9 cellular contexts compared by ENCODE assay signal in the genomic region with DNA sequence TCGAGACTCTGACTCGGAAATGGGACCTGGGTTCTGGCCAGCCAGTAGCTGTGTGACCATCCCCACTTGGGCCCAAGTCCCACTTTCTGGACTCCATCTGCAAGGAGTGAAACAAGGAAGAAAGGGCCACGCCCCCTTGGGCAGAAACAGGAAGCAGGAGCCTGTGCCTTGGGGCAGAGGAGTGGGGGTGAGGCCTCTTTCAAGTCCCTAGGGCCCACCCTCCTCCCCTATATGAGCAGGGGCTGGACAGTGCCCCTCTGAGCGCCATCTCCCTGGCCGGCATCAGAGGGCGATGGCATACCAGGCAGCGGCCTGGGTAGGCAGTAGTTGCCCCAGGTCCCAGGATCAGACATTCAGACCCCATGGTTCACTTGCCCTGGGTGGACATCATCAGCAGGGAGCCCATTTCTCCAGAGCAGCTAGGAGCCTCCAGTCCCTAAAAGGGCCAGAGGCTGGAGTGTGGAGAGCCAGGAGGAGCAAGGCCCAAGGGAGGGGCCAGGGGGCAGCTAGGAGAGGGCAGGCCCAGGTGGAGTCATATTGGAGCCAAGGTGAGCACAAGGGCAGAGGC. TPM values are rescaled to one million over a fixed set of nuclear protein-coding genes. Genes with fewer than 3 reads are reported as not detected.
DNase-seq lines count a peak whose midpoint lies in the region; ATAC-seq and TF ChIP-seq lines count a peak whose summit lies in the region.
"Had no signal": no experiment of that assay in that cellular context is flagged by ENCODE, and none has a peak within 500 bp of the region (broad histone marks: within the 10 kb centered on the region; RNA-seq: fewer than 3 reads in every experiment).

No MANE protein-coding gene starts in this region.

- H3K36me3 ChIP-seq in HUES48 (ENCODE audit: control insufficient read depth, insufficient read depth, low read length): peaks cover 43% of the 10 kb centered on the region
- peaks cover 0 to 8% of the 10 kb centered on the region in 2 donors for H3K36me3 ChIP-seq in body of pancreas (replicated peaks in 1 of 2; ENCODE audit: insufficient read depth in 1 of 2, low read depth in 2 of 2)
- H3K36me3 ChIP-seq in left lung: peaks cover 0 to 22% of the 10 kb centered on the region in 2 donors
- peaks cover 0 to 22% (median 0%) of the 10 kb centered on the region in 3 donors for H3K36me3 ChIP-seq in tibial nerve
- H3K36me3 ChIP-seq in MM.1S (replicated peaks; ENCODE audit: insufficient read depth, low read length): no peaks in the 10 kb centered on the region

- 70 to 73% methylated on average over 2 to 6 of the region's 7 CpGs for WGBS in body of pancreas, 2 donors
- 29 to 54% methylated on average over 2 to 7 of the region's 7 CpGs for WGBS in tibial nerve, 2 donors

- in situ Hi-C loops in GM13976 (cut with MboI; ENCODE audit: low sequenced_read_pairs, unreplicated experiment): no loop called here

- H3K9ac ChIP-seq in HUES48 (ENCODE audit: low read depth, low read length) (peak overlapping the region; percentile 4; the same call in 1 of the 2 replicates), MM.1S (ENCODE audit: low read length) (no peak overlapping the region)

- DNase-seq in body of pancreas (peak in 2 of 4 donors; percentile 55 to 67), left lung (peak in 1 of 2 donors; percentile 60), tibial nerve (ENCODE audit: low spot score in 2 of 2) (peak in 1 of 2 donors; percentile 47), GM13976 (ENCODE audit: low spot score) (no peak), MM.1S (no peak)
- DNase-seq: stimulated activated CD4-positive, alpha-beta T cell treated with anti-CD3 and anti-CD28 coated beads, Interleukin-4, amount 100 ng/mL, for 24 hours had no signal

- TF ChIP-seq POLR2A in body of pancreas (IDR thresholded peaks at IDR 0.05) (no peak), tibial nerve (IDR thresholded peaks at IDR 0.05) (no peak)

- H3F3A ChIP-seq in MM.1S (ENCODE audit: insufficient read depth, low read length): no peaks in the 10 kb centered on the region

- TF ChIP-seq EP300 in tibial nerve (IDR thresholded peaks at IDR 0.05): no peak

- no peaks in the 10 kb centered on the region for H3K79me2 ChIP-seq in MM.1S (ENCODE audit: low read length)

- intact Hi-C loops in body of pancreas (cut with DNase I) (no loop called here), left lung (cut with DNase I) (no loop called here)

- no peaks in the 10 kb centered on the region for H4K20me1 ChIP-seq in MM.1S (ENCODE audit: insufficient read depth, low read length)

- H3K4me1 ChIP-seq in HUES48 (ENCODE audit: control insufficient read depth, insufficient read depth, low read length): peaks cover 28% of the 10 kb centered on the region
- peaks cover 74% of the 10 kb centered on the region for H3K4me1 ChIP-seq in body of pancreas
- peaks cover 38 to 69% of the 10 kb centered on the region in 2 donors for H3K4me1 ChIP-seq in left lung
- peaks cover 6 to 98% (median 62%) of the 10 kb centered on the region in 4 donors for H3K4me1 ChIP-seq in tibial nerve
- no peaks in the 10 kb centered on the region for H3K4me1 ChIP-seq in MM.1S (ENCODE audit: low read length)

- no peak overlapping the region for H3K4me2 ChIP-seq in MM.1S (ENCODE audit: low read depth, low read length)

- no peaks in the 10 kb centered on the region for H3K9me2 ChIP-seq in MM.1S (replicated peaks; ENCODE audit: insufficient read depth, low read length)

- H3K4me3 ChIP-seq in HUES48 (ENCODE audit: low read depth, low read length) (no peak overlapping the region), body of pancreas (no peak overlapping the region), left lung (no peak overlapping the region), tibial nerve (no peak overlapping the region), MM.1S (ENCODE audit: low read length) (no peak overlapping the region)

- H3K27me3 ChIP-seq in HUES48 (ENCODE audit: control insufficient read depth, insufficient read depth, low read length) (no peaks in the 10 kb centered on the region), body of pancreas (no peaks in the 10 kb centered on the region), left lung (peaks cover 0 to 22% of the 10 kb centered on the region in 2 donors), tibial nerve (no peaks in the 10 kb centered on the region), MM.1S (replicated peaks; ENCODE audit: insufficient read depth, low read length) (no peaks in the 10 kb centered on the region)

- no peak overlapping the region for H2AFZ ChIP-seq in MM.1S (ENCODE audit: low read length)

- peak overlapping the region; percentile 91 for H3K27ac ChIP-seq in HUES48 (ENCODE audit: low read depth, low read length)
- peak overlapping the region; percentile 79 to 99 (median 99) for H3K27ac ChIP-seq in body of pancreas
- peak overlapping the region; percentile 83 to 91 for H3K27ac ChIP-seq in left lung
- peak overlapping the region; percentile 86 to 99 (median 95) for H3K27ac ChIP-seq in tibial nerve
- H3K27ac ChIP-seq in MM.1S (ENCODE audit: low read length): no peak overlapping the region

- TF ChIP-seq CTCF in body of pancreas (IDR thresholded peaks at IDR 0.05) (no peak), left lung (IDR thresholded peaks at IDR 0.05) (no peak), tibial nerve (IDR thresholded peaks at IDR 0.05) (no peak), GM13976 (IDR thresholded peaks at IDR 0.05; ENCODE audit: borderline replicate concordance, control extremely low read depth, extremely low read depth, insufficient read depth, missing control alignments) (no peak), MM.1S (IDR thresholded peaks at IDR 0.05; ENCODE audit: low read length) (no peak)

- ATAC-seq in body of pancreas: no peak
- peak; percentile 5 for ATAC-seq in left lung
- ATAC-seq in HG02970 (IDR thresholded peaks at IDR 0.05; ENCODE audit: low FRiP score, unreplicated experiment): no peak
- no peak for ATAC-seq in HG02571 (IDR thresholded peaks at IDR 0.05; ENCODE audit: unreplicated experiment)

- no peaks in the 10 kb centered on the region for H3K9me3 ChIP-seq in HUES48 (ENCODE audit: control insufficient read depth, insufficient read depth, low read length)
- no peaks in the 10 kb centered on the region for H3K9me3 ChIP-seq in body of pancreas
- H3K9me3 ChIP-seq in left lung: no peaks in the 10 kb centered on the region
- H3K9me3 ChIP-seq in tibial nerve: no peaks in the 10 kb centered on the region
- no peaks in the 10 kb centered on the region for H3K9me3 ChIP-seq in MM.1S (replicated peaks; ENCODE audit: insufficient read depth, low read length)

RNA-seq across cellular contexts. Expression of a gene that starts 7.1 kb away (rescaled TPM):
- total RNA-seq in body of pancreas (10 to 100 TPM; 61.0 to 72.8 TPM), left lung (10 to 100 TPM; 67.6 to 73.6 TPM), tibial nerve (10 to 100 TPM; 41.0 to 57.3 (median 42.9) TPM)

RNA-seq across cellular contexts. Expression of a gene that starts 25.5 kb away (rescaled TPM):
- over 10,000 TPM; 14,932 to 20,352 TPM for total RNA-seq in body of pancreas
- not detected for total RNA-seq in left lung
- 10 to 100 TPM in 1 of 4 donors, 1 to 10 TPM in 2, under 1 TPM in 1; 0.59 to 24.3 (median 1.2) TPM for total RNA-seq in tibial nerve

RNA-seq across cellular contexts. Expression of a gene that starts 37.3 kb away (rescaled TPM):
- total RNA-seq in body of pancreas (over 10,000 TPM; 18,538 to 32,261 TPM), left lung (not detected), tibial nerve (10 to 100 TPM in 3 of 4 donors, 1 to 10 TPM in 1; 4.2 to 45.0 (median 15.5) TPM)

Comparison
In these comparisons a context has a peak if more than half of its experiments do, and no peak if none do; other contexts are left out.
1. RNA of a gene that starts 25.5 kb away (total RNA-seq): 14,932 to 20,352 TPM in body of pancreas; 0.59 to 24.3 TPM in tibial nerve and not detected in left lung; every median in the first group is over 100 times any median in the second.
2. RNA of a gene that starts 37.3 kb away (total RNA-seq): 18,538 to 32,261 TPM in body of pancreas; 4.2 to 45.0 TPM in tibial nerve and not detected in left lung; every median in the first group is over 100 times any median in the second.